Comparison of ENCODE assay signal across 1 cellular context in genomic region chr16:50235581-50235980, GRCh38.
TF ChIP-seq lines count a peak whose summit lies in the region.

No MANE protein-coding gene starts in this region.

TF ChIP-seq in IMR-90, 13 proteins besides CTCF, POLR2A, EP300 and RAD21:
- TF ChIP-seq RFX5 (IDR thresholded peaks at IDR 0.05; ENCODE audit: low read depth, low read length) (no peak), ELK1 (IDR thresholded peaks at IDR 0.05; ENCODE audit: borderline replicate concordance, low read depth, low read length) (no peak), SMC3 (IDR thresholded peaks at IDR 0.05; ENCODE audit: low read depth, low read length) (no peak), CEBPB (IDR thresholded peaks at IDR 0.05; ENCODE audit: low read depth, low read length) (no peak)
- TF ChIP-seq, protein P1, sequence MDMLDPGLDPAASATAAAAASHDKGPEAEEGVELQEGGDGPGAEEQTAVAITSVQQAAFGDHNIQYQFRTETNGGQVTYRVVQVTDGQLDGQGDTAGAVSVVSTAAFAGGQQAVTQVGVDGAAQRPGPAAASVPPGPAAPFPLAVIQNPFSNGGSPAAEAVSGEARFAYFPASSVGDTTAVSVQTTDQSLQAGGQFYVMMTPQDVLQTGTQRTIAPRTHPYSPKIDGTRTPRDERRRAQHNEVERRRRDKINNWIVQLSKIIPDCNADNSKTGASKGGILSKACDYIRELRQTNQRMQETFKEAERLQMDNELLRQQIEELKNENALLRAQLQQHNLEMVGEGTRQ (IDR thresholded peaks at IDR 0.05; ENCODE audit: low read depth, low read length), result no peak
